1 cellular context compared by ENCODE assay signal in genomic region chr10:84193846-84194423, GRCh38.
TF ChIP-seq lines count a peak whose summit lies in the region.

No MANE protein-coding gene starts in this region.

TF ChIP-seq in GM12878, 131 proteins besides CTCF, POLR2A, EP300 and RAD21:
- TF ChIP-seq EZH2 (IDR thresholded peaks at IDR 0.05; ENCODE audit: borderline replicate concordance, control insufficient read depth, low read depth, low read length): 0 out of 2 replicates have a peak, but pooled peaks have one; percentile 66
- TF ChIP-seq ZNF592 (IDR thresholded peaks at IDR 0.05): no peak
